8 cellular contexts compared by ENCODE assay signal in genomic region chr6:31729979-31730630, GRCh38. TPM values are rescaled to one million over a fixed set of nuclear protein-coding genes. Genes with fewer than 3 reads are reported as not detected.
DNase-seq lines count a peak whose midpoint lies in the region; ATAC-seq, FAIRE-seq and TF ChIP-seq lines count a peak whose summit lies in the region.

No MANE protein-coding gene starts in this region.

- no peak for FAIRE-seq in astrocyte (lab: Jason Lieb, UNC)

- H3K27ac ChIP-seq in astrocyte (ENCODE audit: low read depth, low read length) (peak overlapping the region; percentile 77), vagina (peak overlapping the region; percentile 99)

- intact Hi-C loops in left ventricle myocardium superior (cut with micrococcal nuclease) (no loop called here), posterior vena cava (cut with DNase I) (loop anchor here (10.0 kb wide), 2 partner anchors 65 to 725 kb away; partner anchors contain the start of gene VARS1 (in 2 of the 2)), vagina (cut with DNase I) (loop anchor here (5.0 to 10.0 kb wide), 3 partner anchors 45 to 102 kb away; partner anchors contain the start of genes LY6G5C and VARS1)

- H3K4me2 ChIP-seq in astrocyte (ENCODE audit: low read length), result peak overlapping the region; percentile 96

- H3K9ac ChIP-seq in astrocyte (ENCODE audit: low read length), result peak overlapping the region; percentile 88

- peak overlapping the region; percentile 76 for H3K27ac Mint-ChIP-seq in T-helper 1 cell treated with Interleukin-12 subunit alpha and Interleukin-12 subunit beta and Interleukin-4 antibody, amounts not matched to agents 30 μg/mL and 1 μg/mL, for 36 hours
- peak overlapping the region; percentile 87 for H3K27ac Mint-ChIP-seq in astrocyte (ENCODE audit: unreplicated experiment)

- no peaks in the 10 kb centered on the region for H3K9me3 ChIP-seq in astrocyte (ENCODE audit: insufficient read depth, low read depth, low read length)
- H3K9me3 ChIP-seq in vagina, result no peaks in the 10 kb centered on the region

- H4K20me1 ChIP-seq in astrocyte (ENCODE audit: insufficient read depth, low read length), result peaks cover 63% of the 10 kb centered on the region

- ATAC-seq in left ventricle myocardium superior, result peak; percentile 86

- H3K27me3 ChIP-seq in astrocyte (ENCODE audit: insufficient read depth, low read length) (no peaks in the 10 kb centered on the region), vagina (no peaks in the 10 kb centered on the region)

- peaks cover 50% of the 10 kb centered on the region for H3K36me3 Mint-ChIP-seq in T-helper 1 cell treated with Interleukin-12 subunit alpha and Interleukin-12 subunit beta and Interleukin-4 antibody, amounts not matched to agents 30 μg/mL and 1 μg/mL, for 36 hours (ENCODE audit: low read depth)
- peaks cover 26% of the 10 kb centered on the region for H3K36me3 Mint-ChIP-seq in astrocyte (ENCODE audit: low read depth, unreplicated experiment)

- peak overlapping the region; percentile 77 for H2AFZ ChIP-seq in astrocyte (ENCODE audit: low read depth, low read length)

- TF ChIP-seq POLR2A in vagina (IDR thresholded peaks at IDR 0.05), result peak in 1 of 2 donors; percentile 78

- TF ChIP-seq CTCF in astrocyte (IDR thresholded peaks at IDR 0.05; ENCODE audit: insufficient read depth, low read depth, low read length) (no peak), vagina (IDR thresholded peaks at IDR 0.05) (no peak)

- peak overlapping the region; percentile 62 for H3K4me3 ChIP-seq in Jurkat, Clone E6-1 (ENCODE audit: low read length)
- H3K4me3 ChIP-seq in astrocyte (ENCODE audit: insufficient read depth, low read depth, low read length), result peak overlapping the region; percentile 86
- H3K4me3 ChIP-seq in vagina, result peak overlapping the region; percentile 82 to 94

- peak; percentile 74 for DNase-seq in DMS53 (lab: John Stamatoyannopoulos, UW)
- no peak for DNase-seq in DMS53 treated with DMSO at 0.1 percent for 48 hours (lab: John Stamatoyannopoulos, UW; ENCODE audit: unreplicated experiment)
- DNase-seq in Jurkat, Clone E6-1 (ENCODE audit: low read depth, low spot score), result peak; percentile 73
- peak; percentile 78 for DNase-seq in astrocyte (ENCODE audit: low read depth)
- peak; percentile 96 for DNase-seq in left ventricle myocardium superior
- DNase-seq in posterior vena cava (ENCODE audit: low spot score), result peak; percentile 97
- DNase-seq in vagina (ENCODE audit: extremely low spot score in 2 of 2), result no peak

- H3K4me1 ChIP-seq in astrocyte (ENCODE audit: insufficient read depth, low read length) (peaks cover 29% of the 10 kb centered on the region), vagina (peaks cover 58% of the 10 kb centered on the region)

- H3K4me3 Mint-ChIP-seq in T-helper 1 cell treated with Interleukin-12 subunit alpha and Interleukin-12 subunit beta and Interleukin-4 antibody, amounts not matched to agents 30 μg/mL and 1 μg/mL, for 36 hours, result peak overlapping the region; percentile 97
- peak overlapping the region; percentile 90 for H3K4me3 Mint-ChIP-seq in astrocyte (ENCODE audit: unreplicated experiment)

- H3K36me3 ChIP-seq in astrocyte (ENCODE audit: insufficient read depth, low read length), result peaks cover 39% of the 10 kb centered on the region
- H3K36me3 ChIP-seq in vagina, result peaks cover 3 to 47% of the 10 kb centered on the region in 2 donors

- no peaks in the 10 kb centered on the region for H3K9me3 Mint-ChIP-seq in T-helper 1 cell treated with Interleukin-12 subunit alpha and Interleukin-12 subunit beta and Interleukin-4 antibody, amounts not matched to agents 30 μg/mL and 1 μg/mL, for 36 hours
- H3K9me3 Mint-ChIP-seq in astrocyte (ENCODE audit: unreplicated experiment), result no peaks in the 10 kb centered on the region

- H3K4me1 Mint-ChIP-seq in T-helper 1 cell treated with Interleukin-12 subunit alpha and Interleukin-12 subunit beta and Interleukin-4 antibody, amounts not matched to agents 30 μg/mL and 1 μg/mL, for 36 hours (ENCODE audit: low read depth), result peaks cover 49% of the 10 kb centered on the region
- H3K4me1 Mint-ChIP-seq in astrocyte (ENCODE audit: low read depth, unreplicated experiment), result peaks cover 23% of the 10 kb centered on the region

- H3K79me2 ChIP-seq in astrocyte (ENCODE audit: insufficient read depth, low read length), result peaks cover 39% of the 10 kb centered on the region

- H3K27me3 Mint-ChIP-seq in T-helper 1 cell treated with Interleukin-12 subunit alpha and Interleukin-12 subunit beta and Interleukin-4 antibody, amounts not matched to agents 30 μg/mL and 1 μg/mL, for 36 hours (ENCODE audit: low read depth), result no peaks in the 10 kb centered on the region
- no peaks in the 10 kb centered on the region for H3K27me3 Mint-ChIP-seq in astrocyte (ENCODE audit: low read depth, unreplicated experiment)

RNA-seq across cellular contexts. Expression of gene DDAH2, which starts 1.0 kb away (rescaled TPM):
- 75.5 TPM for polyA plus RNA-seq in Jurkat, Clone E6-1 (2012; ENCODE audit: insufficient read depth, insufficient read length)
- total RNA-seq in astrocyte (62.5 and 72.4 TPM in 2 replicates), left ventricle myocardium superior (27.6 TPM), posterior vena cava (10 to 100 TPM; 88.3 to 97.4 TPM), vagina (108 TPM)

RNA-seq across cellular contexts. Expression of gene CLIC1, which starts 6.2 kb away (rescaled TPM):
- 526 TPM for polyA plus RNA-seq in Jurkat, Clone E6-1 (2012; ENCODE audit: insufficient read depth, insufficient read length)
- total RNA-seq in astrocyte (484 and 518 TPM in 2 replicates), left ventricle myocardium superior (77.4 TPM), posterior vena cava (100 to 1,000 TPM; 272 to 402 TPM), vagina (250 TPM)

RNA-seq across cellular contexts. Expression of gene MPIG6B, which starts 6.9 kb away (rescaled TPM):
- 2.3 TPM for polyA plus RNA-seq in Jurkat, Clone E6-1 (2012; ENCODE audit: insufficient read depth, insufficient read length)
- total RNA-seq in astrocyte (not detected in 2 replicates), left ventricle myocardium superior (0.52 TPM), posterior vena cava (1 to 10 TPM in 1 of 2 donors, under 1 TPM in 1; 0.52 to 1.1 TPM), vagina (not detected)

RNA-seq across cellular contexts. Expression of gene LY6G6C, which starts 8.6 kb away (rescaled TPM):
- polyA plus RNA-seq in Jurkat, Clone E6-1 (2012; ENCODE audit: insufficient read depth, insufficient read length), result not detected
- total RNA-seq in astrocyte, result 0.41 and 0.66 TPM in 2 replicates
- total RNA-seq in left ventricle myocardium superior, result not detected
- not detected for total RNA-seq in posterior vena cava
- not detected for total RNA-seq in vagina

RNA-seq across cellular contexts. Expression of gene MSH5, which starts 9.7 kb away (rescaled TPM):
- 109 TPM for polyA plus RNA-seq in Jurkat, Clone E6-1 (2012; ENCODE audit: insufficient read depth, insufficient read length)
- total RNA-seq in astrocyte (5.7 and 6.8 TPM in 2 replicates), left ventricle myocardium superior (1.3 TPM), posterior vena cava (1 to 10 TPM; 7.7 to 9.8 TPM), vagina (11.0 TPM)

Comparison
In these comparisons a context has a peak if more than half of its experiments do, and no peak if none do; other contexts are left out.
1. DNase-seq: peak in DMS53 (single experiment), Jurkat, Clone E6-1 (single experiment), astrocyte (single experiment), left ventricle myocardium superior (single experiment) and posterior vena cava (single experiment); none in DMS53 treated with DMSO at 0.1 percent for 48 hours (single experiment) and vagina (0 of 2).
2. Peak in every context shown above with its lines, with median percentiles within 50 percentile points of each other: H3K4me3 ChIP-seq.